ENCODE assay signal across 8 cellular contexts in genomic region chr16:57984443-57985203, GRCh38. TPM values are rescaled to one million over a fixed set of nuclear protein-coding genes. Genes with fewer than 3 reads are reported as not detected.
DNase-seq lines count a peak whose midpoint lies in the region; ATAC-seq and TF ChIP-seq lines count a peak whose summit lies in the region.

No MANE protein-coding gene starts in this region.

- POLR2A ChIA-PET in activated CD8-positive, alpha-beta T cell treated with anti-CD3 and anti-CD28 coated beads for 36 hours (lab: Charles Lee) = no interaction called here

- CTCF ChIA-PET in activated CD8-positive, alpha-beta T cell treated with anti-CD3 and anti-CD28 coated beads for 36 hours (lab: Charles Lee) = interaction anchor here (1.3 to 1.4 kb wide), 2 partner anchors 15 to 86 kb away, joined by 3 to 4 read pairs; no protein-coding TSS in a partner anchor

- DNase-seq in NCI-H524 (lab: John Stamatoyannopoulos, UW) (peak; percentile 15 to 64), NCI-H524 treated with DMSO at 0.1 percent for 48 hours (lab: John Stamatoyannopoulos, UW) (no peak), medulla oblongata (ENCODE audit: extremely low spot score) (peak; percentile 22), NCI-H2081 treated with DMSO at 0.1 percent for 48 hours (lab: John Stamatoyannopoulos, UW) (no peak)
- peak; percentile 94 for DNase-seq in activated CD8-positive, alpha-beta T cell treated with anti-CD3 and anti-CD28 coated beads for 36 hours
- DNase-seq in effector memory CD8-positive, alpha-beta T cell = peak; percentile 81 to 84 (median 83)
- peak; percentile 83 for DNase-seq in stimulated activated CD8-positive, alpha-beta memory T cell treated with anti-CD3 and anti-CD28 coated beads, Interleukin-12 subunit alpha, Interleukin-12 subunit beta, amount 100 ng/mL, for 1 hour (ENCODE audit: low read depth)

- H3K4me3 Mint-ChIP-seq in activated CD8-positive, alpha-beta T cell treated with anti-CD3 and anti-CD28 coated beads for 36 hours = peak overlapping the region; percentile 83
- H3K4me3 Mint-ChIP-seq in effector memory CD8-positive, alpha-beta T cell = peak overlapping the region; percentile 92 to 94

- ATAC-seq in activated CD8-positive, alpha-beta T cell treated with anti-CD3 and anti-CD28 coated beads for 36 hours = peak; percentile 99
- ATAC-seq in effector memory CD8-positive, alpha-beta T cell (replicated peaks) = peak; percentile 97

- no peak overlapping the region for H3K27ac ChIP-seq in HUES64 (ENCODE audit: low read depth, low read length)

- TF ChIP-seq CTCF in activated CD8-positive, alpha-beta T cell treated with anti-CD3 and anti-CD28 coated beads for 36 hours (IDR thresholded peaks at IDR 0.05) = no peak

- 15% methylated on average over 64 of the region's 64 CpGs for WGBS in HUES64

- peaks cover 37% of the 10 kb centered on the region for H3K27me3 ChIP-seq in HUES64 (ENCODE audit: insufficient read depth, low read length)

- H3K9me3 Mint-ChIP-seq in activated CD8-positive, alpha-beta T cell treated with anti-CD3 and anti-CD28 coated beads for 36 hours = no peaks in the 10 kb centered on the region
- H3K9me3 Mint-ChIP-seq in effector memory CD8-positive, alpha-beta T cell = no peaks in the 10 kb centered on the region

- intact Hi-C loops in activated CD8-positive, alpha-beta T cell treated with anti-CD3 and anti-CD28 coated beads for 36 hours (cut with micrococcal nuclease) = no loop called here

- H3K4me1 ChIP-seq in HUES64 (ENCODE audit: insufficient read depth, low read length) = no peaks in the 10 kb centered on the region; the same call in 1 of the 2 replicates

- no peaks in the 10 kb centered on the region for H3K9me3 ChIP-seq in HUES64 (ENCODE audit: insufficient read depth, low read depth, low read length)

- no peaks in the 10 kb centered on the region for H3K36me3 ChIP-seq in HUES64 (ENCODE audit: insufficient read depth, low read length)

- H3K4me3 ChIP-seq in HUES64 (ENCODE audit: low read length) = peak overlapping the region; percentile 69

- H3K27ac Mint-ChIP-seq in activated CD8-positive, alpha-beta T cell treated with anti-CD3 and anti-CD28 coated beads for 36 hours = peak overlapping the region; percentile 42
- peak overlapping the region; percentile 54 to 91 for H3K27ac Mint-ChIP-seq in effector memory CD8-positive, alpha-beta T cell

- peak overlapping the region; percentile 49; the same call in 1 of the 2 replicates for H3K9ac ChIP-seq in HUES64 (ENCODE audit: low read depth, low read length)

- H3K4me1 Mint-ChIP-seq in activated CD8-positive, alpha-beta T cell treated with anti-CD3 and anti-CD28 coated beads for 36 hours (ENCODE audit: low read depth) = peaks cover 5% of the 10 kb centered on the region
- peaks cover 11 to 18% of the 10 kb centered on the region in 2 donors for H3K4me1 Mint-ChIP-seq in effector memory CD8-positive, alpha-beta T cell (ENCODE audit: low read depth in 2 of 2)

- H3K36me3 Mint-ChIP-seq in activated CD8-positive, alpha-beta T cell treated with anti-CD3 and anti-CD28 coated beads for 36 hours (ENCODE audit: low read depth) = no peaks in the 10 kb centered on the region
- H3K36me3 Mint-ChIP-seq in effector memory CD8-positive, alpha-beta T cell (ENCODE audit: insufficient read depth) = no peaks in the 10 kb centered on the region

- H3K27me3 Mint-ChIP-seq in activated CD8-positive, alpha-beta T cell treated with anti-CD3 and anti-CD28 coated beads for 36 hours = no peaks in the 10 kb centered on the region
- H3K27me3 Mint-ChIP-seq in effector memory CD8-positive, alpha-beta T cell = peaks cover 0 to 5% of the 10 kb centered on the region in 2 donors

RNA-seq across cellular contexts. Expression of gene CNGB1, which starts 13.7 kb away (rescaled TPM):
- not detected for polyA plus RNA-seq in HUES64 (2013, experiment 1 of 2)
- not detected for polyA plus RNA-seq in HUES64 (2013, experiment 2 of 2)
- not detected for total RNA-seq in activated CD8-positive, alpha-beta T cell treated with anti-CD3 and anti-CD28 coated beads for 36 hours

RNA-seq across cellular contexts. Expression of gene ZNF319, which starts 15.8 kb away (rescaled TPM):
- polyA plus RNA-seq in HUES64 (2013, experiment 1 of 2) = 3.6 TPM
- polyA plus RNA-seq in HUES64 (2013, experiment 2 of 2) = 4.5 TPM
- total RNA-seq in activated CD8-positive, alpha-beta T cell treated with anti-CD3 and anti-CD28 coated beads for 36 hours = 1 to 10 TPM; 5.6 to 7.0 TPM

RNA-seq across cellular contexts. Expression of gene USB1, which starts 16.6 kb away (rescaled TPM):
- 52.7 TPM for polyA plus RNA-seq in HUES64 (2013, experiment 1 of 2)
- polyA plus RNA-seq in HUES64 (2013, experiment 2 of 2) = 58.5 TPM
- 10 to 100 TPM; 32.9 to 37.5 TPM for total RNA-seq in activated CD8-positive, alpha-beta T cell treated with anti-CD3 and anti-CD28 coated beads for 36 hours

RNA-seq across cellular contexts. Expression of gene MMP15, which starts 40.9 kb away (rescaled TPM):
- 25.3 TPM for polyA plus RNA-seq in HUES64 (2013, experiment 1 of 2)
- 27.3 TPM for polyA plus RNA-seq in HUES64 (2013, experiment 2 of 2)
- under 1 TPM; 0.25 to 0.63 TPM for total RNA-seq in activated CD8-positive, alpha-beta T cell treated with anti-CD3 and anti-CD28 coated beads for 36 hours

Comparison
In these comparisons a context has a peak if more than half of its experiments do, and no peak if none do; other contexts are left out.
1. DNase-seq: peak in NCI-H524 (2 of 2), activated CD8-positive, alpha-beta T cell treated with anti-CD3 and anti-CD28 coated beads for 36 hours (single experiment), effector memory CD8-positive, alpha-beta T cell (3 of 3), medulla oblongata (single experiment) and stimulated activated CD8-positive, alpha-beta memory T cell treated with anti-CD3 and anti-CD28 coated beads, Interleukin-12 subunit alpha, Interleukin-12 subunit beta, amount 100 ng/mL, for 1 hour (single experiment); none in NCI-H524 treated with DMSO at 0.1 percent for 48 hours (single experiment) and NCI-H2081 treated with DMSO at 0.1 percent for 48 hours (single experiment).